In the genomic region with DNA sequence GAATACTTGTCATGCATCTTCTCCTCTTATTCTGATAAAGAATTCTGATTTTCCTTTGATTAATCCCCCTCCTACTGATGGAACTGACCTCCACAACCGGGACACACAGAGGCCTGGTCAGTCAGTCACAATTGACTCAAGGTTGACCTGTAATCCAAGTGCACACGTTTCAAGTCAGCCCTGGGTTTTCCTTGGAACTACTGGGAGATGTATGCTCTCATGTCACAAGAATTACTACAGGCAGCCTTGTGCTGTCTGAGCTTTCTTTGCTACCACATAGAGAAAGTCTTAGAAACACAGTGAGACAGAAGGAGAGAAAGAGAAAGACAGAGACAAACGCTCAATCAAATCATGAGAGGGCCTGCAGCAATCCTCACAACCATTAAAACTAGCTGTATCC, we compare ENCODE assay signal across 1 cellular context.
TF ChIP-seq lines count a peak whose summit lies in the region.

No MANE protein-coding gene starts in this region.

TF ChIP-seq in SK-N-SH treated with all-trans-retinoic acid at 6 μM for 48 hours, 23 proteins besides CTCF, POLR2A, EP300 and RAD21 (continued from another document):
- TF ChIP-seq, protein P1, sequence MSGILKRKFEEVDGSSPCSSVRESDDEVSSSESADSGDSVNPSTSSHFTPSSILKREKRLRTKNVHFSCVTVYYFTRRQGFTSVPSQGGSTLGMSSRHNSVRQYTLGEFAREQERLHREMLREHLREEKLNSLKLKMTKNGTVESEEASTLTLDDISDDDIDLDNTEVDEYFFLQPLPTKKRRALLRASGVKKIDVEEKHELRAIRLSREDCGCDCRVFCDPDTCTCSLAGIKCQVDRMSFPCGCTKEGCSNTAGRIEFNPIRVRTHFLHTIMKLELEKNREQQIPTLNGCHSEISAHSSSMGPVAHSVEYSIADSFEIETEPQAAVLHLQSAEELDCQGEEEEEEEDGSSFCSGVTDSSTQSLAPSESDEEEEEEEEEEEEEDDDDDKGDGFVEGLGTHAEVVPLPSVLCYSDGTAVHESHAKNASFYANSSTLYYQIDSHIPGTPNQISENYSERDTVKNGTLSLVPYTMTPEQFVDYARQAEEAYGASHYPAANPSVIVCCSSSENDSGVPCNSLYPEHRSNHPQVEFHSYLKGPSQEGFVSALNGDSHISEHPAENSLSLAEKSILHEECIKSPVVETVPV (CRISPR knock-in tag; IDR thresholded peaks at IDR 0.05): no peak
TF ChIP-seq in SK-N-SH treated with all-trans-retinoic acid at 6 μM for 48 hours: peak in this region for 0.
